Comparison of ENCODE assay signal across 20 cellular contexts in genomic region chr20:48003021-48003420, GRCh38.
"Had no signal": no experiment of that assay in that cellular context is flagged by ENCODE, and none has a peak within 500 bp of the region (broad histone marks: within the 10 kb centered on the region; RNA-seq: fewer than 3 reads in every experiment).

No MANE protein-coding gene starts in this region.

- H3K27ac ChIP-seq: adrenal gland, breast epithelium, coronary artery, esophagus muscularis mucosa, gastroesophageal sphincter, heart left ventricle, neural progenitor cell, psoas muscle, skin epidermis, stomach, WERI-Rb-1 had no signal

- H3K4me2 ChIP-seq: neural progenitor cell had no signal

- H3K9ac ChIP-seq: neural progenitor cell had no signal

- ATAC-seq: activated naive CD4-positive, alpha-beta T cell treated with anti-CD3 and anti-CD28 coated beads, Interleukin-2, amount 50 U/mL, for 72 hours; gastroesophageal sphincter; heart left ventricle; left ventricle myocardium superior; mucosa of descending colon; psoas muscle; right cardiac atrium had no signal

- H2AFZ ChIP-seq: neural progenitor cell had no signal

- H3K4me3 Mint-ChIP-seq: neural progenitor cell had no signal

- H3K27me3 ChIP-seq: adrenal gland, breast epithelium, esophagus muscularis mucosa, gastroesophageal sphincter, neural progenitor cell had no signal

- DNase-seq: activated CD4-positive, alpha-beta T cell treated with anti-CD3 and anti-CD28 coated beads, Interleukin-2, amount 50 U/mL, for 4 hours; activated gamma-delta T cell; adrenal gland; effector CD4-positive, alpha-beta T cell; heart left ventricle; left ventricle myocardium superior; mucosa of descending colon; naive thymus-derived CD4-positive, alpha-beta T cell; psoas muscle; right cardiac atrium; stomach; trophoblast cell; WERI-Rb-1 had no signal

- H3K9me3 ChIP-seq: adrenal gland, breast epithelium, esophagus muscularis mucosa, gastroesophageal sphincter, mucosa of descending colon, psoas muscle had no signal

- H3K4me3 ChIP-seq: adrenal gland, breast epithelium, coronary artery, esophagus muscularis mucosa, gastroesophageal sphincter, heart left ventricle, mucosa of descending colon, neural progenitor cell, psoas muscle, skin epidermis, stomach had no signal

- H3K4me1 ChIP-seq: breast epithelium, esophagus muscularis mucosa, gastroesophageal sphincter, psoas muscle, stomach had no signal

- H3K27ac Mint-ChIP-seq: activated naive CD4-positive, alpha-beta T cell treated with anti-CD3 and anti-CD28 coated beads, Interleukin-2, amount 50 U/mL, for 72 hours; naive thymus-derived CD4-positive, alpha-beta T cell; neural progenitor cell had no signal

- H3K36me3 ChIP-seq: adrenal gland, breast epithelium, esophagus muscularis mucosa, gastroesophageal sphincter, heart left ventricle, neural progenitor cell, stomach, WERI-Rb-1 had no signal
